1 cellular context compared by ENCODE assay signal in the genomic region with DNA sequence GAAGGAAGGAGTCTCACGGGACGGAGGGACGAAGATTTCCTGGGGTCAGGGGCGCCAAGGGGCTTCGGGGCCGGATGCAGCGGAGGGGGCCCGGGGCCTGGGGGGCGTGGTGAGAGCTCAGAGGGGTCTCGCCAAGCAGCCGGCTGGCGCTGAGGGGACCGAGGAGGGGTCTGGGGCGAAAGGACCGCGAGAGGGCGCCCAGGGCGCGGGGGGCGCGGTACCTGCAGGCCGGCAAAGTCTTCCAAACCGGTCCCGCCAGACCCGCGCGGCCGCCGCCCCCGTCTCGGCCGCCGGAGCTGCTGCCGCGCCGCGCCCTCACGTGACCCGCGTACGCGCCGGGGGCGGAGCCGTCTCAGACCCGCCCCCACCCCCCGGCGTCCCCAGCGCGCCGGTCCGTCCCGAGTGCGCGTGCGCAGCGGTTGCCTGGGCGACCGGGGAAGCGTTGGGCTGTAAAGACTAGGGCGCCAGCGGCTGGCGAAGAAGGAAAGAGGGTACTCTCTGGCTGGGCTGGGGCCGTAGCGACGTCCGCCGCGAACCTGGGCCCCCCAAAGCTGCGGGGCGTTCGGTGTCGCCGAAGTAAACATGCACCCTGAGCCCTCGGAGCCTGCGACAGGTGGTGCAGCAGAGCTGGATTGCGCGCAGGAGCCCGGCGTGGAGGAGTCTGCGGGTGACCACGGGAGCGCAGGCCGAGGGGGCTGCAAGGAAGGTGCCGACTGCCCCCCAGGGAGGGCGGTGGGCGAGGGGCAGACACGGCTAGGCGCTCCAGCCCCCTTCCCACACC.
TF ChIP-seq lines count a peak whose summit lies in the region.

TSS of gene DNAAF1 (plus strand) at position 450 of the 781 bp plus-strand sequence. CDS start at position 583, 133 bp downstream.
TSS of gene HSDL1 (minus strand) at position 319 of the 781 bp plus-strand sequence. CDS start 13,856 bp downstream, outside the sequence.

TF ChIP-seq in K562, 482 proteins besides CTCF, POLR2A, EP300 and RAD21 (continued from another document and continues in another):
- TF ChIP-seq ZNF277 (CRISPR knock-in tag; IDR thresholded peaks at IDR 0.05; ENCODE audit: borderline replicate concordance), result no peak
- TF ChIP-seq, protein P1, sequence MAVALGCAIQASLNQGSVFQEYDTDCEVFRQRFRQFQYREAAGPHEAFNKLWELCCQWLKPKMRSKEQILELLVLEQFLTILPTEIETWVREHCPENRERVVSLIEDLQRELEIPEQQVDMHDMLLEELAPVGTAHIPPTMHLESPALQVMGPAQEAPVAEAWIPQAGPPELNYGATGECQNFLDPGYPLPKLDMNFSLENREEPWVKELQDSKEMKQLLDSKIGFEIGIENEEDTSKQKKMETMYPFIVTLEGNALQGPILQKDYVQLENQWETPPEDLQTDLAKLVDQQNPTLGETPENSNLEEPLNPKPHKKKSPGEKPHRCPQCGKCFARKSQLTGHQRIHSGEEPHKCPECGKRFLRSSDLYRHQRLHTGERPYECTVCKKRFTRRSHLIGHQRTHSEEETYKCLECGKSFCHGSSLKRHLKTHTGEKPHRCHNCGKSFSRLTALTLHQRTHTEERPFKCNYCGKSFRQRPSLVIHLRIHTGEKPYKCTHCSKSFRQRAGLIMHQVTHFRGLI (CRISPR knock-in tag; IDR thresholded peaks at IDR 0.05), result no peak
- TF ChIP-seq PURB (CRISPR knock-in tag; IDR thresholded peaks at IDR 0.05; ENCODE audit: low read depth), result no peak
- no peak for TF ChIP-seq POLR2H (tag; IDR thresholded peaks at IDR 0.05; ENCODE audit: low read depth)
- TF ChIP-seq KLF13 (tag; IDR thresholded peaks at IDR 0.05; ENCODE audit: borderline replicate concordance, low read depth), result no peak
- TF ChIP-seq ZNF263 (CRISPR knock-in tag; IDR thresholded peaks at IDR 0.05; ENCODE audit: borderline replicate concordance), result no peak
- peak; percentile 72; the same call in 1 of the 2 replicates for TF ChIP-seq MBD2 (IDR thresholded peaks at IDR 0.05; ENCODE audit: borderline replicate concordance, low read depth)
- TF ChIP-seq ZNF830 (CRISPR knock-in tag; IDR thresholded peaks at IDR 0.05), result no peak
- TF ChIP-seq FOXP4 (CRISPR knock-in tag; IDR thresholded peaks at IDR 0.05; ENCODE audit: borderline replicate concordance), result no peak
- TF ChIP-seq PHF20 (IDR thresholded peaks at IDR 0.05; ENCODE audit: partially characterized antibody), result no peak
- TF ChIP-seq RBM25 (IDR thresholded peaks at IDR 0.05; ENCODE audit: low read depth, low read length, severe bottlenecking), result no peak
- TF ChIP-seq BRD9 (IDR thresholded peaks at IDR 0.05; ENCODE audit: low read depth, partially characterized antibody), result no peak
- TF ChIP-seq SLC30A9 (CRISPR knock-in tag; IDR thresholded peaks at IDR 0.05), result no peak
- TF ChIP-seq, protein P2, sequence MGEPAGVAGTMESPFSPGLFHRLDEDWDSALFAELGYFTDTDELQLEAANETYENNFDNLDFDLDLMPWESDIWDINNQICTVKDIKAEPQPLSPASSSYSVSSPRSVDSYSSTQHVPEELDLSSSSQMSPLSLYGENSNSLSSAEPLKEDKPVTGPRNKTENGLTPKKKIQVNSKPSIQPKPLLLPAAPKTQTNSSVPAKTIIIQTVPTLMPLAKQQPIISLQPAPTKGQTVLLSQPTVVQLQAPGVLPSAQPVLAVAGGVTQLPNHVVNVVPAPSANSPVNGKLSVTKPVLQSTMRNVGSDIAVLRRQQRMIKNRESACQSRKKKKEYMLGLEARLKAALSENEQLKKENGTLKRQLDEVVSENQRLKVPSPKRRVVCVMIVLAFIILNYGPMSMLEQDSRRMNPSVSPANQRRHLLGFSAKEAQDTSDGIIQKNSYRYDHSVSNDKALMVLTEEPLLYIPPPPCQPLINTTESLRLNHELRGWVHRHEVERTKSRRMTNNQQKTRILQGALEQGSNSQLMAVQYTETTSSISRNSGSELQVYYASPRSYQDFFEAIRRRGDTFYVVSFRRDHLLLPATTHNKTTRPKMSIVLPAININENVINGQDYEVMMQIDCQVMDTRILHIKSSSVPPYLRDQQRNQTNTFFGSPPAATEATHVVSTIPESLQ (CRISPR knock-in tag; IDR thresholded peaks at IDR 0.05), result no peak
- TF ChIP-seq IRF2 (CRISPR knock-in tag; IDR thresholded peaks at IDR 0.05), result no peak
- no peak for TF ChIP-seq ZHX1 (conservative IDR thresholded peaks at IDR 0.05; ENCODE audit: low read length)
- TF ChIP-seq NRF1 (conservative IDR thresholded peaks at IDR 0.05 in 1 of 2, IDR thresholded peaks at IDR 0.05 in 1 of 2), result peak; percentile 94 to 95
- no peak for TF ChIP-seq SRSF3 (IDR thresholded peaks at IDR 0.05; ENCODE audit: insufficient read depth, low read length)
- TF ChIP-seq, protein P3, sequence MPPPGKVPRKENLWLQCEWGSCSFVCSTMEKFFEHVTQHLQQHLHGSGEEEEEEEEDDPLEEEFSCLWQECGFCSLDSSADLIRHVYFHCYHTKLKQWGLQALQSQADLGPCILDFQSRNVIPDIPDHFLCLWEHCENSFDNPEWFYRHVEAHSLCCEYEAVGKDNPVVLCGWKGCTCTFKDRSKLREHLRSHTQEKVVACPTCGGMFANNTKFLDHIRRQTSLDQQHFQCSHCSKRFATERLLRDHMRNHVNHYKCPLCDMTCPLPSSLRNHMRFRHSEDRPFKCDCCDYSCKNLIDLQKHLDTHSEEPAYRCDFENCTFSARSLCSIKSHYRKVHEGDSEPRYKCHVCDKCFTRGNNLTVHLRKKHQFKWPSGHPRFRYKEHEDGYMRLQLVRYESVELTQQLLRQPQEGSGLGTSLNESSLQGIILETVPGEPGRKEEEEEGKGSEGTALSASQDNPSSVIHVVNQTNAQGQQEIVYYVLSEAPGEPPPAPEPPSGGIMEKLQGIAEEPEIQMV (tag; conservative IDR thresholded peaks at IDR 0.05; ENCODE audit: low read depth), result no peak
- no peak for TF ChIP-seq ZNF57 (CRISPR knock-in tag; IDR thresholded peaks at IDR 0.05)
- no peak for TF ChIP-seq ILK (tag; IDR thresholded peaks at IDR 0.05; ENCODE audit: borderline replicate concordance, low read depth)
- 0 out of 2 replicates have a peak, but pooled peaks have one; percentile 27 for TF ChIP-seq GABPA (tag; conservative IDR thresholded peaks at IDR 0.05; ENCODE audit: low read depth)
- TF ChIP-seq FOS (IDR thresholded peaks at IDR 0.05; ENCODE audit: extremely low read depth, insufficient read length), result no peak
- TF ChIP-seq NCOA6 (IDR thresholded peaks at IDR 0.05), result no peak
- TF ChIP-seq HLTF (IDR thresholded peaks at IDR 0.05), result no peak
- no peak for TF ChIP-seq ZNF592 (IDR thresholded peaks at IDR 0.05)
